Comparison of ENCODE assay signal across 16 cellular contexts in genomic region chr10:131909014-131909808, GRCh38. TPM values are rescaled to one million over a fixed set of nuclear protein-coding genes. Genes with fewer than 3 reads are reported as not detected.
DNase-seq lines count a peak whose midpoint lies in the region; ATAC-seq and TF ChIP-seq lines count a peak whose summit lies in the region.
"Had no signal": no experiment of that assay in that cellular context is flagged by ENCODE, and none has a peak within 500 bp of the region (broad histone marks: within the 10 kb centered on the region; RNA-seq: fewer than 3 reads in every experiment).

No MANE protein-coding gene starts in this region.

- CTCF ChIA-PET in activated CD4-positive, alpha-beta T cell treated with anti-CD3 and anti-CD28 coated beads for 36 hours (lab: Charles Lee) = interaction anchor here (1.5 kb wide), 2 partner anchors 10 to 23 kb away, joined by 3 to 4 read pairs; no protein-coding TSS in a partner anchor

- no peak for TF ChIP-seq POLR2A in adrenal gland (IDR thresholded peaks at IDR 0.05)

- no peaks in the 10 kb centered on the region for H3K9me3 ChIP-seq in adrenal gland (replicated peaks in 1 of 3)

- no peaks in the 10 kb centered on the region for H3K27me3 ChIP-seq in H7 (ENCODE audit: control insufficient read depth, insufficient read depth, low read length)
- H3K27me3 ChIP-seq in adrenal gland = no peaks in the 10 kb centered on the region

- peaks cover 60% of the 10 kb centered on the region for H3K36me3 Mint-ChIP-seq in activated CD4-positive, alpha-beta T cell treated with anti-CD3 and anti-CD28 coated beads for 36 hours (ENCODE audit: low read depth)
- peaks cover 4 to 32% (median 8%) of the 10 kb centered on the region in 3 donors for H3K36me3 Mint-ChIP-seq in naive thymus-derived CD8-positive, alpha-beta T cell

- H3K4me1 Mint-ChIP-seq in activated CD4-positive, alpha-beta T cell treated with anti-CD3 and anti-CD28 coated beads for 36 hours = peaks cover 81% of the 10 kb centered on the region
- H3K4me1 Mint-ChIP-seq in naive thymus-derived CD8-positive, alpha-beta T cell = peaks cover 40 to 90% (median 89%) of the 10 kb centered on the region in 4 donors

- TF ChIP-seq CTCF in adrenal gland (IDR thresholded peaks at IDR 0.05) = no peak

- H3K27me3 Mint-ChIP-seq in activated CD4-positive, alpha-beta T cell treated with anti-CD3 and anti-CD28 coated beads for 36 hours = no peaks in the 10 kb centered on the region
- H3K27me3 Mint-ChIP-seq in naive thymus-derived CD8-positive, alpha-beta T cell = no peaks in the 10 kb centered on the region

- POLR2A ChIA-PET in activated CD4-positive, alpha-beta T cell treated with anti-CD3 and anti-CD28 coated beads for 36 hours (lab: Charles Lee) = no interaction called here
- POLR2A ChIA-PET in naive thymus-derived CD8-positive, alpha-beta T cell (lab: Charles Lee) = interaction anchor here (0.5 to 1.4 kb wide), 3 partner anchors 11 to 72 kb away, joined by 3 read pairs; partner anchors contain the start of gene BNIP3

- no peaks in the 10 kb centered on the region for H3K9me3 Mint-ChIP-seq in activated CD4-positive, alpha-beta T cell treated with anti-CD3 and anti-CD28 coated beads for 36 hours (ENCODE audit: low read depth)
- H3K9me3 Mint-ChIP-seq in naive thymus-derived CD8-positive, alpha-beta T cell = no peaks in the 10 kb centered on the region

- 48 to 55% (median 52%) methylated on average over 8 of the region's 8 CpGs for WGBS in adrenal gland, 4 donors

- DNase-seq in activated CD4-positive, alpha-beta T cell treated with anti-CD3 and anti-CD28 coated beads for 36 hours = no peak
- no peak for DNase-seq in activated CD4-positive, alpha-beta T cell treated with anti-CD3 and anti-CD28 coated beads, Interleukin-2, amount 50 U/mL, for 48 hours
- DNase-seq in H7 = peak; percentile 35
- peak in 4 of 7 donors; percentile 37 to 64 (median 56) for DNase-seq in adrenal gland
- DNase-seq in naive thymus-derived CD8-positive, alpha-beta T cell = no peak
- DNase-seq in COLO829 (ENCODE audit: low spot score) = no peak
- no peak for DNase-seq in NCI-H446 treated with DMSO at 0.1 percent for 48 hours (lab: John Stamatoyannopoulos, UW)
- DNase-seq: 8988T; activated CD8-positive, alpha-beta memory T cell treated with anti-CD3 and anti-CD28 coated beads, Interleukin-2, amount 50 U/mL, for 48 hours; amniotic stem cell; GF-D8; NCI-H345; posterior cingulate gyrus; stimulated activated CD4-positive, alpha-beta T cell treated with anti-CD3 and anti-CD28 coated beads, Interleukin-12 subunit alpha, Interleukin-12 subunit beta, amount 100 ng/mL, for 4 hours had no signal

- peaks cover 4% of the 10 kb centered on the region for H3K36me3 ChIP-seq in H7 (replicated peaks; ENCODE audit: control insufficient read depth, insufficient read depth, low read length)
- peaks cover 0 to 4% of the 10 kb centered on the region in 2 donors for H3K36me3 ChIP-seq in adrenal gland (replicated peaks in 1 of 2)

- H3K4me3 ChIP-seq in H7 (ENCODE audit: insufficient read depth, low read depth, low read length) (no peak overlapping the region), adrenal gland (no peak overlapping the region)
- H3K4me3 ChIP-seq: SK-N-MC had no signal

- no peak for ATAC-seq in activated CD4-positive, alpha-beta T cell treated with anti-CD3 and anti-CD28 coated beads for 36 hours
- no peak for ATAC-seq in naive thymus-derived CD8-positive, alpha-beta T cell
- no peak for ATAC-seq in activated CD4-positive, CD25-positive, alpha-beta regulatory T cell treated with anti-CD3 and anti-CD28 coated beads, Interleukin-2, amount 50 U/mL, for 24 hours

- H3K27ac ChIP-seq in adrenal gland = peak overlapping the region in 2 of 5 donors; percentile 22 to 55
- H3K27ac ChIP-seq: SK-N-MC had no signal

- H3K4me1 ChIP-seq in adrenal gland (replicated peaks in 1 of 2) = peaks cover 28 to 52% of the 10 kb centered on the region in 2 donors

- no peak overlapping the region for H3K4me3 Mint-ChIP-seq in activated CD4-positive, alpha-beta T cell treated with anti-CD3 and anti-CD28 coated beads for 36 hours
- H3K4me3 Mint-ChIP-seq in naive thymus-derived CD8-positive, alpha-beta T cell = peak overlapping the region in 9 of 10 donors; percentile 19 to 82 (median 73)

- H3K27ac Mint-ChIP-seq in activated CD4-positive, alpha-beta T cell treated with anti-CD3 and anti-CD28 coated beads for 36 hours = peak overlapping the region; percentile 85
- H3K27ac Mint-ChIP-seq in naive thymus-derived CD8-positive, alpha-beta T cell = peak overlapping the region; percentile 79 to 97 (median 93)

- intact Hi-C loops in activated CD4-positive, alpha-beta T cell treated with anti-CD3 and anti-CD28 coated beads for 36 hours (cut with DNase I, micrococcal nuclease) = loop anchor here in 1 of 2 experiments (10.0 kb wide), 1 partner anchor 1346 kb away; no protein-coding TSS in a partner anchor
- intact Hi-C loops in adrenal gland (cut with DNase I) = loop anchor here in 1 of 2 donors (5.0 kb wide), 1 partner anchor 33 kb away; no protein-coding TSS in a partner anchor

RNA-seq across cellular contexts. Expression of gene PPP2R2D, which starts 8.4 kb away (rescaled TPM):
- total RNA-seq in activated CD4-positive, alpha-beta T cell treated with anti-CD3 and anti-CD28 coated beads for 36 hours = 10 to 100 TPM; 30.0 to 39.3 TPM
- total RNA-seq in H7 (2014; rRNA removed; shearing (Covaris generic)) = 44.8 and 47.4 TPM in 2 replicates
- 10 to 100 TPM; 37.8 to 83.2 (median 53.0) TPM for total RNA-seq in adrenal gland
- 10 to 100 TPM; 47.1 to 79.5 (median 63.3) TPM for polyA plus RNA-seq in adrenal gland
- 10 to 100 TPM; 48.1 to 49.6 TPM for total RNA-seq in naive thymus-derived CD8-positive, alpha-beta T cell
- polyA plus RNA-seq in naive thymus-derived CD8-positive, alpha-beta T cell = 10 to 100 TPM; 22.7 to 38.3 (median 26.9) TPM

Comparison
In these comparisons a context has a peak if more than half of its experiments do, and no peak if none do; other contexts are left out.
1. DNase-seq: peak in H7 (single experiment) and adrenal gland (4 of 7); none in activated CD4-positive, alpha-beta T cell treated with anti-CD3 and anti-CD28 coated beads for 36 hours (single experiment), activated CD4-positive, alpha-beta T cell treated with anti-CD3 and anti-CD28 coated beads, Interleukin-2, amount 50 U/mL, for 48 hours (0 of 2), naive thymus-derived CD8-positive, alpha-beta T cell (0 of 10), COLO829 (single experiment) and NCI-H446 treated with DMSO at 0.1 percent for 48 hours (single experiment).